In genomic region chr2:209260281-209260680, GRCh38 we compare ENCODE assay signal across 29 cellular contexts.
"Had no signal": no experiment of that assay in that cellular context is flagged by ENCODE, and none has a peak within 500 bp of the region (broad histone marks: within the 10 kb centered on the region; RNA-seq: fewer than 3 reads in every experiment).

No MANE protein-coding gene starts in this region.

- DNase-seq: stimulated activated CD4-positive, alpha-beta T cell treated with anti-CD3 and anti-CD28 coated beads, Interleukin-2, amount 100 ng/mL, for 48 hours; stimulated activated CD4-positive, alpha-beta T cell treated with anti-CD3 and anti-CD28 coated beads, Interleukin-4, amount 100 ng/mL, for 1 hour; stimulated activated CD4-positive, alpha-beta T cell treated with anti-CD3 and anti-CD28 coated beads, Interleukin-4, amount 100 ng/mL, for 24 hours; stimulated activated CD4-positive, alpha-beta T cell treated with anti-CD3 and anti-CD28 coated beads, Interleukin-4, amount 100 ng/mL, for 4 hours; stimulated activated CD8-positive, alpha-beta memory T cell treated with anti-CD3 and anti-CD28 coated beads, Interleukin-4, amount 100 ng/mL, for 48 hours; stimulated activated naive B cell treated with anti-CD40 and anti-IgM and Interleukin-4, amounts not matched to agents 10 μg/mL and 1 μg/mL and 100 μg/mL, for 72 hours; stimulated activated naive CD4-positive, alpha-beta T cell; stimulated activated naive CD4-positive, alpha-beta T cell treated with Interleukin-2 at 50 U/mL for 16 hours; stimulated activated naive CD8-positive, alpha-beta T cell treated with anti-CD3 and anti-CD28 coated beads, Interleukin-15, amount 100 ng/mL, for 72 hours; stimulated activated naive CD8-positive, alpha-beta T cell treated with anti-CD3 and anti-CD28 coated beads, Interleukin-15, Interleukin-2, amounts not matched to agents 100 U/mL and 50 U/mL, for 24 hours; stomach; substantia nigra; testis; thyroid gland; tibial artery; transverse colon; trophoblast cell; upper lobe of left lung; upper lobe of right lung; uterus had no signal

- H3K36me3 ChIP-seq: stomach, suprapubic skin, thoracic aorta, thyroid gland, tibial artery, tibial nerve, transverse colon, upper lobe of left lung, upper lobe of right lung, uterus, vagina had no signal

- H3K9me3 ChIP-seq: stomach, suprapubic skin, testis, thoracic aorta, thyroid gland, tibial artery, tibial nerve, transverse colon, upper lobe of left lung, upper lobe of right lung, uterus, vagina had no signal

- H3K36me3 Mint-ChIP-seq: stimulated activated effector memory CD8-positive, alpha-beta T cell treated with anti-CD3 and anti-CD28 coated beads, Interleukin-12 subunit alpha, Interleukin-12 subunit beta, amount 100 ng/mL, for 72 hours; stimulated activated memory B cell treated with anti-CD40 and anti-IgM and Interleukin-4, amounts not matched to agents 10 μg/mL and 1 μg/mL and 100 μg/mL, for 72 hours; stimulated activated naive B cell treated with anti-CD40 and anti-IgM and Interleukin-4, amounts not matched to agents 10 μg/mL and 1 μg/mL and 100 μg/mL, for 72 hours; type B pancreatic cell had no signal

- ATAC-seq: stimulated activated effector memory CD8-positive, alpha-beta T cell treated with anti-CD3 and anti-CD28 coated beads, Interleukin-12 subunit alpha, Interleukin-12 subunit beta, amount 100 ng/mL, for 72 hours; stimulated activated memory B cell treated with anti-CD40 and anti-IgM and Interleukin-4, amounts not matched to agents 10 μg/mL and 1 μg/mL and 100 μg/mL, for 72 hours; stimulated activated naive B cell treated with anti-CD40 and anti-IgM and Interleukin-4, amounts not matched to agents 10 μg/mL and 1 μg/mL and 100 μg/mL, for 72 hours; stimulated activated naive CD8-positive, alpha-beta T cell treated with anti-CD3 and anti-CD28 coated beads, Interleukin-15, amount 100 ng/mL, for 72 hours; stimulated activated naive CD8-positive, alpha-beta T cell treated with anti-CD3 and anti-CD28 coated beads, Interleukin-15, Interleukin-2, amounts not matched to agents 100 U/mL and 50 U/mL, for 24 hours; upper lobe of right lung had no signal

- FAIRE-seq: urothelium cell line had no signal

- H3K4me1 ChIP-seq: stomach, suprapubic skin, testis, thyroid gland, tibial artery, tibial nerve, transverse colon, upper lobe of left lung, upper lobe of right lung, uterus, vagina had no signal

- H3K27me3 ChIP-seq: stomach, suprapubic skin, testis, thyroid gland, tibial artery, tibial nerve, transverse colon, upper lobe of left lung, upper lobe of right lung, uterus, vagina had no signal

- H3K4me3 Mint-ChIP-seq: stimulated activated effector memory CD8-positive, alpha-beta T cell treated with anti-CD3 and anti-CD28 coated beads, Interleukin-12 subunit alpha, Interleukin-12 subunit beta, amount 100 ng/mL, for 72 hours; stimulated activated memory B cell treated with anti-CD40 and anti-IgM and Interleukin-4, amounts not matched to agents 10 μg/mL and 1 μg/mL and 100 μg/mL, for 72 hours; stimulated activated naive B cell treated with anti-CD40 and anti-IgM and Interleukin-4, amounts not matched to agents 10 μg/mL and 1 μg/mL and 100 μg/mL, for 72 hours; stimulated activated naive CD8-positive, alpha-beta T cell treated with anti-CD3 and anti-CD28 coated beads, Interleukin-15, amount 100 ng/mL, for 72 hours; stimulated activated naive CD8-positive, alpha-beta T cell treated with anti-CD3 and anti-CD28 coated beads, Interleukin-15, Interleukin-2, amounts not matched to agents 100 ng/mL and 50 ng/mL, for 24 hours; type B pancreatic cell had no signal

- H3K4me1 Mint-ChIP-seq: stimulated activated effector memory CD8-positive, alpha-beta T cell treated with anti-CD3 and anti-CD28 coated beads, Interleukin-12 subunit alpha, Interleukin-12 subunit beta, amount 100 ng/mL, for 72 hours; stimulated activated memory B cell treated with anti-CD40 and anti-IgM and Interleukin-4, amounts not matched to agents 10 μg/mL and 1 μg/mL and 100 μg/mL, for 72 hours; stimulated activated naive B cell treated with anti-CD40 and anti-IgM and Interleukin-4, amounts not matched to agents 10 μg/mL and 1 μg/mL and 100 μg/mL, for 72 hours; stimulated activated naive CD8-positive, alpha-beta T cell treated with anti-CD3 and anti-CD28 coated beads, Interleukin-15, amount 100 ng/mL, for 72 hours had no signal

- H3K27ac ChIP-seq: stomach, suprapubic skin, testis, thoracic aorta, thyroid gland, tibial artery, tibial nerve, transverse colon, upper lobe of left lung, upper lobe of right lung, uterus, vagina had no signal

- H3K4me3 ChIP-seq: stomach, suprapubic skin, testis, thoracic aorta, thyroid gland, tibial artery, tibial nerve, transverse colon, upper lobe of left lung, upper lobe of right lung, uterus, vagina had no signal

- H3K27ac Mint-ChIP-seq: stimulated activated effector memory CD8-positive, alpha-beta T cell treated with anti-CD3 and anti-CD28 coated beads, Interleukin-12 subunit alpha, Interleukin-12 subunit beta, amount 100 ng/mL, for 72 hours; stimulated activated memory B cell treated with anti-CD40 and anti-IgM and Interleukin-4, amounts not matched to agents 10 μg/mL and 1 μg/mL and 100 μg/mL, for 72 hours; stimulated activated naive B cell treated with anti-CD40 and anti-IgM and Interleukin-4, amounts not matched to agents 10 μg/mL and 1 μg/mL and 100 μg/mL, for 72 hours; stimulated activated naive CD8-positive, alpha-beta T cell treated with anti-CD3 and anti-CD28 coated beads, Interleukin-15, amount 100 ng/mL, for 72 hours; stimulated activated naive CD8-positive, alpha-beta T cell treated with anti-CD3 and anti-CD28 coated beads, Interleukin-15, Interleukin-2, amounts not matched to agents 100 ng/mL and 50 ng/mL, for 24 hours; type B pancreatic cell had no signal

- H3K27me3 Mint-ChIP-seq: stimulated activated memory B cell treated with anti-CD40 and anti-IgM and Interleukin-4, amounts not matched to agents 10 μg/mL and 1 μg/mL and 100 μg/mL, for 72 hours; stimulated activated naive B cell treated with anti-CD40 and anti-IgM and Interleukin-4, amounts not matched to agents 10 μg/mL and 1 μg/mL and 100 μg/mL, for 72 hours; stimulated activated naive CD8-positive, alpha-beta T cell treated with anti-CD3 and anti-CD28 coated beads, Interleukin-15, amount 100 ng/mL, for 72 hours; stimulated activated naive CD8-positive, alpha-beta T cell treated with anti-CD3 and anti-CD28 coated beads, Interleukin-15, Interleukin-2, amounts not matched to agents 100 ng/mL and 50 ng/mL, for 24 hours had no signal
